Comparison of ENCODE assay signal across 8 cellular contexts in the genomic region with DNA sequence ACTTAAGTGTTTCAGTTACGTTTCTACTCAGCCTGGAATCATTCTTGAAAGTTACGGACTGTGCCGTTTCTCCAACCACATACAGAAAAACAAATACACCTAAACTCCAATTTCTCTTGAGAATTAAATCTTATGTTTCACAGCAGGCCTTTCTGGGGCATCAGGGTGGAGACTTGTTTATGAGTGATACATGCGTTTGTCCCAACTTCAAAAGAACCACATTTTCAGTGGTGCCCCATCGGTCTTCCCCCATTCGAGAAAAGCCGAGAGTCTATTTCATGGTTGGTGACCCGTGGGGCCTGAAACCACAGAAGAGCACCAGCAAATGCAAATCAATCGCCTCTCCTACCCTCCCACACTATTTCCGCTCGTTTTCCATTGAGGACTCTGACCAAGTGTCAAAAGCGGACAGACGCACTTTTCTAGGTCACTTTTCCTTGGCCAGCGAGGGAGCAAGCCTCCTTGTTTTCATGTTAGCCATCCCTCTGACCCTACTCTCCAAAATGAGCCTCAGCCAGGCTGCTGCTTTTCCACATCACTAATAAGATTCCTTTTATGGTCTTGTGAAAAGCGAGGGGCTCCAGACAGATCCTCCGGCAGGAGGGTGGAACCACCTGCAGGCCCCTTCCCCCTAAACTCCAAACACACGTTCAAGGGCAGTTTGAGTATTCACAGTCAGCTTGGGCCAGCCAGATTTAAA. TPM values are rescaled to one million over a fixed set of nuclear protein-coding genes. Genes with fewer than 3 reads are reported as not detected.
DNase-seq lines count a peak whose midpoint lies in the region; ATAC-seq and TF ChIP-seq lines count a peak whose summit lies in the region.

No MANE protein-coding gene starts in this region.

- H3K4me3 Mint-ChIP-seq in activated T-helper 17 cell treated with anti-CD3 and anti-CD28 coated beads, Interleukin-2, amount 50 U/mL, for 72 hours: peak overlapping the region; percentile 88

- peak overlapping the region; percentile 78 for H3K4me3 ChIP-seq in lower leg skin (ENCODE audit: low read depth, poor library complexity, severe bottlenecking)

- TF ChIP-seq CTCF in lower leg skin (IDR thresholded peaks at IDR 0.05): no peak

- intact Hi-C loops in lower leg skin (cut with DNase I; ENCODE audit: low total_unique reads) (loop anchor here (10.0 kb wide), 1 partner anchor 604 kb away; no protein-coding TSS in a partner anchor), posterior vena cava (cut with DNase I) (loop anchor here (2.0 to 5.0 kb wide), 2 partner anchors 120 to 602 kb away; no protein-coding TSS in a partner anchor)

- H3K9me3 Mint-ChIP-seq in activated T-helper 17 cell treated with anti-CD3 and anti-CD28 coated beads, Interleukin-2, amount 50 U/mL, for 72 hours: no peaks in the 10 kb centered on the region

- H3K27me3 Mint-ChIP-seq in activated T-helper 17 cell treated with anti-CD3 and anti-CD28 coated beads, Interleukin-2, amount 50 U/mL, for 72 hours: peaks cover 42% of the 10 kb centered on the region

- no peak for TF ChIP-seq POLR2A in lower leg skin (IDR thresholded peaks at IDR 0.05)

- DNase-seq in lower leg skin (ENCODE audit: low spot score in 2 of 2) (no peak), NCI-H2029 (lab: John Stamatoyannopoulos, UW) (no peak), NOMO-1 treated with DMSO at 0.1 percent for 48 hours (lab: John Stamatoyannopoulos, UW; ENCODE audit: unreplicated experiment) (no peak), posterior vena cava (ENCODE audit: low spot score) (no peak)
- DNase-seq in stimulated activated naive CD4-positive, alpha-beta T cell (lab: John Stamatoyannopoulos, UW): no peak

- peaks cover 5% of the 10 kb centered on the region for H3K36me3 Mint-ChIP-seq in activated T-helper 17 cell treated with anti-CD3 and anti-CD28 coated beads, Interleukin-2, amount 50 U/mL, for 72 hours (ENCODE audit: low read depth)

- no peak overlapping the region for H3K27ac Mint-ChIP-seq in activated T-helper 17 cell treated with anti-CD3 and anti-CD28 coated beads, Interleukin-2, amount 50 U/mL, for 72 hours

- H3K4me1 Mint-ChIP-seq in activated T-helper 17 cell treated with anti-CD3 and anti-CD28 coated beads, Interleukin-2, amount 50 U/mL, for 72 hours: peaks cover 5% of the 10 kb centered on the region

- 27 to 36% methylated on average over 17 of the region's 17 CpGs for WGBS in lower leg skin, 2 donors

- ATAC-seq in GM19043 (IDR thresholded peaks at IDR 0.05; ENCODE audit: low read depth, unreplicated experiment): peak; percentile 24
- peak; percentile 27 for ATAC-seq in HG03060 (IDR thresholded peaks at IDR 0.05; ENCODE audit: low read depth, unreplicated experiment)
- peak; percentile 6 for ATAC-seq in activated T-helper 17 cell treated with anti-CD3 and anti-CD28 coated beads, Interleukin-2, amount 50 U/mL, for 72 hours (replicated peaks)

RNA-seq across cellular contexts. Expression of gene JAG1, which starts 3.1 kb away (rescaled TPM):
- total RNA-seq in activated T-helper 17 cell treated with anti-CD3 and anti-CD28 coated beads, Interleukin-2, amount 50 U/mL, for 72 hours: under 1 TPM in 1 of 2 donors, not detected in 1; 0.98 TPM
- 100 to 1,000 TPM; 145 to 238 (median 186) TPM for total RNA-seq in lower leg skin
- total RNA-seq in posterior vena cava: 10 to 100 TPM; 68.5 to 84.2 TPM

Comparison
In these comparisons a context has a peak if more than half of its experiments do, and no peak if none do; other contexts are left out.
1. RNA of gene JAG1, which starts 3.1 kb away (total RNA-seq): 145 to 238 TPM in lower leg skin and 68.5 to 84.2 TPM in posterior vena cava; 0.98 TPM in activated T-helper 17 cell treated with anti-CD3 and anti-CD28 coated beads, Interleukin-2, amount 50 U/mL, for 72 hours; every median in the first group is over 10 times any median in the second.
2. Peak in every context shown above with its lines, with median percentiles within 50 percentile points of each other: ATAC-seq.